In genomic region chr21:42061195-42061865, GRCh38 we compare ENCODE assay signal across 9 cellular contexts. TPM values are rescaled to one million over a fixed set of nuclear protein-coding genes. Genes with fewer than 3 reads are reported as not detected.
DNase-seq lines count a peak whose midpoint lies in the region; ATAC-seq, FAIRE-seq and TF ChIP-seq lines count a peak whose summit lies in the region.
"Had no signal": no experiment of that assay in that cellular context is flagged by ENCODE, and none has a peak within 500 bp of the region (broad histone marks: within the 10 kb centered on the region; RNA-seq: fewer than 3 reads in every experiment).

No MANE protein-coding gene starts in this region.

- no peak for FAIRE-seq in kidney (lab: Jason Lieb, UNC)

- peaks cover 0 to 9% of the 10 kb centered on the region in 2 donors for H3K4me1 ChIP-seq in kidney (ENCODE audit: control insufficient read depth in 1 of 2, insufficient read depth in 1 of 2, low read depth in 1 of 2, low read length in 2 of 2)

- H3K36me3 ChIP-seq in kidney (ENCODE audit: control insufficient read depth in 1 of 2, insufficient read depth in 2 of 2, low read length in 2 of 2): no peaks in the 10 kb centered on the region
- H3K36me3 ChIP-seq: SJSA1 had no signal

- no peaks in the 10 kb centered on the region for H3K27me3 ChIP-seq in dorsolateral prefrontal cortex
- H3K27me3 ChIP-seq: SJSA1 had no signal

- no peak overlapping the region for H3K4me3 ChIP-seq in kidney (ENCODE audit: low read length in 2 of 2)
- no peak overlapping the region for H3K4me3 ChIP-seq in dorsolateral prefrontal cortex
- H3K4me3 ChIP-seq: SJSA1 had no signal

- intact Hi-C loops in kidney (cut with DNase I) (no loop called here), dorsolateral prefrontal cortex (cut with DNase I) (no loop called here)

- no peak overlapping the region for H3K9ac ChIP-seq in kidney (ENCODE audit: low read length in 2 of 2)

- H3K27ac ChIP-seq in kidney (ENCODE audit: low read depth in 2 of 2, low read length in 2 of 2) (no peak overlapping the region), dorsolateral prefrontal cortex (peak overlapping the region in 3 of 59 donors; percentile 15 to 47 (median 31))
- H3K27ac ChIP-seq: SJSA1 had no signal

- in situ Hi-C loops in ACHN (cut with HindIII; ENCODE audit: low pct_ligation_motif_present, low pct_unique_long_range_greater_than_20kb, low sequenced_read_pairs): no loop called here

- no peaks in the 10 kb centered on the region for H3K9me3 ChIP-seq in kidney (ENCODE audit: control insufficient read depth in 1 of 2, low read length in 2 of 2)
- H3K9me3 ChIP-seq: SJSA1 had no signal

- DNase-seq in activated CD8-positive, alpha-beta memory T cell treated with anti-CD3 and anti-CD28 coated beads for 24 hours: peak; percentile 64
- DNase-seq in activated CD8-positive, alpha-beta memory T cell treated with anti-CD3 and anti-CD28 coated beads, Interleukin-2, amount 50 U/mL, for 4 hours: no peak
- DNase-seq in SIG-M5 (lab: John Stamatoyannopoulos, UW) (peak; percentile 64), kidney (peak; percentile 58), NCI-H526 treated with DMSO at 0.1 percent for 48 hours (lab: John Stamatoyannopoulos, UW) (no peak), ACHN (no peak), dorsolateral prefrontal cortex (no peak)

- peak; percentile 59 for ATAC-seq in HG02885 (IDR thresholded peaks at IDR 0.05; ENCODE audit: poor library complexity, unreplicated experiment)

- TF ChIP-seq CTCF in kidney (IDR thresholded peaks at IDR 0.05; ENCODE audit: borderline replicate concordance, extremely low read depth, insufficient read depth) (no peak), dorsolateral prefrontal cortex (IDR thresholded peaks at IDR 0.05 in 54 of 56, conservative IDR thresholded peaks at IDR 0.05 in 2 of 56; ENCODE audit: low read depth in 1 of 56, partially characterized antibody in 56 of 56) (no peak)

RNA-seq across cellular contexts. Expression of gene UMODL1, which starts 9.8 kb away (rescaled TPM):
- total RNA-seq in kidney: not detected
- polyA plus RNA-seq in kidney (ENCODE audit: insufficient read depth, low read depth, low replicate concordance): 0.39 TPM
- total RNA-seq in dorsolateral prefrontal cortex: 1 to 10 TPM in 29 of 120 experiments, under 1 TPM in 86, not detected in 5; 0.11 to 2.3 (median 0.59) TPM
- total RNA-seq: SJSA1 had no signal

RNA-seq across cellular contexts. Expression of gene ZBTB21, which starts 51.2 kb away (rescaled TPM):
- total RNA-seq in kidney (16.0 TPM), dorsolateral prefrontal cortex (10 to 100 TPM; 17.2 to 47.7 (median 24.6) TPM)
- polyA plus RNA-seq in kidney (ENCODE audit: insufficient read depth, low read depth, low replicate concordance): 2.3 TPM

Comparison
In these comparisons a context has a peak if more than half of its experiments do, and no peak if none do; other contexts are left out.
1. DNase-seq: peak in activated CD8-positive, alpha-beta memory T cell treated with anti-CD3 and anti-CD28 coated beads for 24 hours (single experiment), SIG-M5 (single experiment) and kidney (single experiment); none in activated CD8-positive, alpha-beta memory T cell treated with anti-CD3 and anti-CD28 coated beads, Interleukin-2, amount 50 U/mL, for 4 hours (single experiment), NCI-H526 treated with DMSO at 0.1 percent for 48 hours (single experiment), ACHN (single experiment) and dorsolateral prefrontal cortex (0 of 10).